Comparison of ENCODE assay signal across 1 cellular context in genomic region chr7:50449881-50450690, GRCh38.
A peak's percentile ranks its signal among the peaks of the same experiment; 100 is the strongest.
TF ChIP-seq lines count a peak whose summit lies in the region.

TSS of gene FIGNL1 (minus strand) at chr7:50450350. CDS start at chr7:50447287, 3,063 bp downstream.

TF ChIP-seq in K562, 482 proteins besides CTCF, POLR2A, EP300 and RAD21 (continued from another document and continues in another):
- TF ChIP-seq, protein P1, sequence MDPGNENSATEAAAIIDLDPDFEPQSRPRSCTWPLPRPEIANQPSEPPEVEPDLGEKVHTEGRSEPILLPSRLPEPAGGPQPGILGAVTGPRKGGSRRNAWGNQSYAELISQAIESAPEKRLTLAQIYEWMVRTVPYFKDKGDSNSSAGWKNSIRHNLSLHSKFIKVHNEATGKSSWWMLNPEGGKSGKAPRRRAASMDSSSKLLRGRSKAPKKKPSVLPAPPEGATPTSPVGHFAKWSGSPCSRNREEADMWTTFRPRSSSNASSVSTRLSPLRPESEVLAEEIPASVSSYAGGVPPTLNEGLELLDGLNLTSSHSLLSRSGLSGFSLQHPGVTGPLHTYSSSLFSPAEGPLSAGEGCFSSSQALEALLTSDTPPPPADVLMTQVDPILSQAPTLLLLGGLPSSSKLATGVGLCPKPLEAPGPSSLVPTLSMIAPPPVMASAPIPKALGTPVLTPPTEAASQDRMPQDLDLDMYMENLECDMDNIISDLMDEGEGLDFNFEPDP (CRISPR knock-in tag; IDR thresholded peaks at IDR 0.05) = no peak
- TF ChIP-seq ARID1B (IDR thresholded peaks at IDR 0.05) (peak; percentile 45), GTF3C2 (IDR thresholded peaks at IDR 0.05; ENCODE audit: borderline replicate concordance, extremely low read depth, insufficient read length) (no peak), SRSF9 (IDR thresholded peaks at IDR 0.05; ENCODE audit: borderline replicate concordance, low read depth, low read length) (no peak), PHF21A (IDR thresholded peaks at IDR 0.05; ENCODE audit: borderline replicate concordance, low read depth) (no peak), NR4A1 (CRISPR knock-in tag; IDR thresholded peaks at IDR 0.05) (no peak), NR4A1 (tag; IDR thresholded peaks at IDR 0.05) (no peak), ZNF140 (CRISPR knock-in tag; IDR thresholded peaks at IDR 0.05) (no peak), MAZ (CRISPR knock-in tag; conservative IDR thresholded peaks at IDR 0.05 in 1 of 2, IDR thresholded peaks at IDR 0.05 in 1 of 2) (peak in 1 of 2 experiments; percentile 14; a peak in 2 of 4 replicates), HDAC6 (IDR thresholded peaks at IDR 0.05; ENCODE audit: low read depth, low read length) (no peak), ZBTB1 (CRISPR knock-in tag; IDR thresholded peaks at IDR 0.05; ENCODE audit: borderline replicate concordance, low read depth) (peak; percentile 96), MEF2D (tag; conservative IDR thresholded peaks at IDR 0.05; ENCODE audit: low read depth) (no peak), CREM (IDR thresholded peaks at IDR 0.05; ENCODE audit: low read depth) (peak; percentile 92), BHLHE40 (IDR thresholded peaks at IDR 0.05; ENCODE audit: low read length) (peak; percentile 61), ELK1 (CRISPR knock-in tag; IDR thresholded peaks at IDR 0.05) (no peak), ATF4 (CRISPR knock-in tag; IDR thresholded peaks at IDR 0.05) (peak; percentile 38; the same call in 1 of the 2 replicates), ZNF23 (CRISPR knock-in tag; IDR thresholded peaks at IDR 0.05) (no peak), NR2C1 (IDR thresholded peaks at IDR 0.05) (no peak), NR2C1 (tag; IDR thresholded peaks at IDR 0.05) (no peak), CTBP1 (IDR thresholded peaks at IDR 0.05; ENCODE audit: borderline replicate concordance) (peak; percentile 94), VEZF1 (CRISPR knock-in tag; IDR thresholded peaks at IDR 0.05) (peak; percentile 36; the same call in 1 of the 2 replicates), NRF1 (conservative IDR thresholded peaks at IDR 0.05 in 1 of 2, IDR thresholded peaks at IDR 0.05 in 1 of 2) (peak; percentile 97), JUN (IDR thresholded peaks at IDR 0.05; ENCODE audit: borderline replicate concordance, low read depth, low read length) (peak; percentile 43; the same call in 1 of the 2 replicates), JUN (CRISPR knock-in tag; IDR thresholded peaks at IDR 0.05; ENCODE audit: borderline replicate concordance) (no peak), TARDBP (IDR thresholded peaks at IDR 0.05) (peak; percentile 25; the same call in 1 of the 2 replicates), FOSL1 (tag; conservative IDR thresholded peaks at IDR 0.05) (no peak), HNRNPL (IDR thresholded peaks at IDR 0.05; ENCODE audit: low read depth, low read length) (no peak), NFRKB (IDR thresholded peaks at IDR 0.05; ENCODE audit: low read depth) (no peak), PHB (CRISPR knock-in tag; IDR thresholded peaks at IDR 0.05) (no peak), SAP30 (IDR thresholded peaks at IDR 0.05; ENCODE audit: borderline replicate concordance, insufficient read depth, low read depth, low read length, poor library complexity, severe bottlenecking) (peak; percentile 82), TEAD2 (tag; IDR thresholded peaks at IDR 0.05) (no peak), RBM14 (IDR thresholded peaks at IDR 0.05; ENCODE audit: borderline replicate concordance, insufficient read depth, low read depth, low read length) (no peak), ZKSCAN3 (CRISPR knock-in tag; IDR thresholded peaks at IDR 0.05) (no peak), IRF9 (tag; IDR thresholded peaks at IDR 0.05) (no peak), HDGF (IDR thresholded peaks at IDR 0.05) (no peak)
- TF ChIP-seq, protein P2, sequence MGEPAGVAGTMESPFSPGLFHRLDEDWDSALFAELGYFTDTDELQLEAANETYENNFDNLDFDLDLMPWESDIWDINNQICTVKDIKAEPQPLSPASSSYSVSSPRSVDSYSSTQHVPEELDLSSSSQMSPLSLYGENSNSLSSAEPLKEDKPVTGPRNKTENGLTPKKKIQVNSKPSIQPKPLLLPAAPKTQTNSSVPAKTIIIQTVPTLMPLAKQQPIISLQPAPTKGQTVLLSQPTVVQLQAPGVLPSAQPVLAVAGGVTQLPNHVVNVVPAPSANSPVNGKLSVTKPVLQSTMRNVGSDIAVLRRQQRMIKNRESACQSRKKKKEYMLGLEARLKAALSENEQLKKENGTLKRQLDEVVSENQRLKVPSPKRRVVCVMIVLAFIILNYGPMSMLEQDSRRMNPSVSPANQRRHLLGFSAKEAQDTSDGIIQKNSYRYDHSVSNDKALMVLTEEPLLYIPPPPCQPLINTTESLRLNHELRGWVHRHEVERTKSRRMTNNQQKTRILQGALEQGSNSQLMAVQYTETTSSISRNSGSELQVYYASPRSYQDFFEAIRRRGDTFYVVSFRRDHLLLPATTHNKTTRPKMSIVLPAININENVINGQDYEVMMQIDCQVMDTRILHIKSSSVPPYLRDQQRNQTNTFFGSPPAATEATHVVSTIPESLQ (CRISPR knock-in tag; IDR thresholded peaks at IDR 0.05) = 0 out of 2 replicates have a peak, but pooled peaks have one; percentile 47
- TF ChIP-seq, protein P3, sequence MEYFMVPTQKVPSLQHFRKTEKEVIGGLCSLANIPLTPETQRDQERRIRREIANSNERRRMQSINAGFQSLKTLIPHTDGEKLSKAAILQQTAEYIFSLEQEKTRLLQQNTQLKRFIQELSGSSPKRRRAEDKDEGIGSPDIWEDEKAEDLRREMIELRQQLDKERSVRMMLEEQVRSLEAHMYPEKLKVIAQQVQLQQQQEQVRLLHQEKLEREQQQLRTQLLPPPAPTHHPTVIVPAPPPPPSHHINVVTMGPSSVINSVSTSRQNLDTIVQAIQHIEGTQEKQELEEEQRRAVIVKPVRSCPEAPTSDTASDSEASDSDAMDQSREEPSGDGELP (CRISPR knock-in tag; IDR thresholded peaks at IDR 0.05; ENCODE audit: borderline replicate concordance) = peak; percentile 58; the same call in 1 of the 2 replicates
- TF ChIP-seq, protein P4, sequence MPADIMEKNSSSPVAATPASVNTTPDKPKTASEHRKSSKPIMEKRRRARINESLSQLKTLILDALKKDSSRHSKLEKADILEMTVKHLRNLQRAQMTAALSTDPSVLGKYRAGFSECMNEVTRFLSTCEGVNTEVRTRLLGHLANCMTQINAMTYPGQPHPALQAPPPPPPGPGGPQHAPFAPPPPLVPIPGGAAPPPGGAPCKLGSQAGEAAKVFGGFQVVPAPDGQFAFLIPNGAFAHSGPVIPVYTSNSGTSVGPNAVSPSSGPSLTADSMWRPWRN (IDR thresholded peaks at IDR 0.05; ENCODE audit: low read depth) = no peak
- TF ChIP-seq, protein P5, sequence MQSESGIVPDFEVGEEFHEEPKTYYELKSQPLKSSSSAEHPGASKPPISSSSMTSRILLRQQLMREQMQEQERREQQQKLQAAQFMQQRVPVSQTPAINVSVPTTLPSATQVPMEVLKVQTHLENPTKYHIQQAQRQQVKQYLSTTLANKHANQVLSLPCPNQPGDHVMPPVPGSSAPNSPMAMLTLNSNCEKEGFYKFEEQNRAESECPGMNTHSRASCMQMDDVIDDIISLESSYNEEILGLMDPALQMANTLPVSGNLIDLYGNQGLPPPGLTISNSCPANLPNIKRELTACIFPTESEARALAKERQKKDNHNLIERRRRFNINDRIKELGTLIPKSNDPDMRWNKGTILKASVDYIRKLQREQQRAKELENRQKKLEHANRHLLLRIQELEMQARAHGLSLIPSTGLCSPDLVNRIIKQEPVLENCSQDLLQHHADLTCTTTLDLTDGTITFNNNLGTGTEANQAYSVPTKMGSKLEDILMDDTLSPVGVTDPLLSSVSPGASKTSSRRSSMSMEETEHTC (IDR thresholded peaks at IDR 0.05) = no peak
- TF ChIP-seq, protein P6, sequence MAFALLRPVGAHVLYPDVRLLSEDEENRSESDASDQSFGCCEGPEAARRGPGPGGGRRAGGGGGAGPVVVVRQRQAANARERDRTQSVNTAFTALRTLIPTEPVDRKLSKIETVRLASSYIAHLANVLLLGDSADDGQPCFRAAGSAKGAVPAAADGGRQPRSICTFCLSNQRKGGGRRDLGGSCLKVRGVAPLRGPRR (CRISPR knock-in tag; IDR thresholded peaks at IDR 0.05) = no peak
- TF ChIP-seq, protein P7, sequence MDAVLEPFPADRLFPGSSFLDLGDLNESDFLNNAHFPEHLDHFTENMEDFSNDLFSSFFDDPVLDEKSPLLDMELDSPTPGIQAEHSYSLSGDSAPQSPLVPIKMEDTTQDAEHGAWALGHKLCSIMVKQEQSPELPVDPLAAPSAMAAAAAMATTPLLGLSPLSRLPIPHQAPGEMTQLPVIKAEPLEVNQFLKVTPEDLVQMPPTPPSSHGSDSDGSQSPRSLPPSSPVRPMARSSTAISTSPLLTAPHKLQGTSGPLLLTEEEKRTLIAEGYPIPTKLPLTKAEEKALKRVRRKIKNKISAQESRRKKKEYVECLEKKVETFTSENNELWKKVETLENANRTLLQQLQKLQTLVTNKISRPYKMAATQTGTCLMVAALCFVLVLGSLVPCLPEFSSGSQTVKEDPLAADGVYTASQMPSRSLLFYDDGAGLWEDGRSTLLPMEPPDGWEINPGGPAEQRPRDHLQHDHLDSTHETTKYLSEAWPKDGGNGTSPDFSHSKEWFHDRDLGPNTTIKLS (IDR thresholded peaks at IDR 0.05; ENCODE audit: borderline replicate concordance, low read depth) = peak; percentile 35; the same call in 1 of the 2 replicates
- TF ChIP-seq, protein P8, sequence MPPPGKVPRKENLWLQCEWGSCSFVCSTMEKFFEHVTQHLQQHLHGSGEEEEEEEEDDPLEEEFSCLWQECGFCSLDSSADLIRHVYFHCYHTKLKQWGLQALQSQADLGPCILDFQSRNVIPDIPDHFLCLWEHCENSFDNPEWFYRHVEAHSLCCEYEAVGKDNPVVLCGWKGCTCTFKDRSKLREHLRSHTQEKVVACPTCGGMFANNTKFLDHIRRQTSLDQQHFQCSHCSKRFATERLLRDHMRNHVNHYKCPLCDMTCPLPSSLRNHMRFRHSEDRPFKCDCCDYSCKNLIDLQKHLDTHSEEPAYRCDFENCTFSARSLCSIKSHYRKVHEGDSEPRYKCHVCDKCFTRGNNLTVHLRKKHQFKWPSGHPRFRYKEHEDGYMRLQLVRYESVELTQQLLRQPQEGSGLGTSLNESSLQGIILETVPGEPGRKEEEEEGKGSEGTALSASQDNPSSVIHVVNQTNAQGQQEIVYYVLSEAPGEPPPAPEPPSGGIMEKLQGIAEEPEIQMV (tag; conservative IDR thresholded peaks at IDR 0.05; ENCODE audit: low read depth) = no peak
